Comparison of ENCODE assay signal across 34 cellular contexts in the genomic region with DNA sequence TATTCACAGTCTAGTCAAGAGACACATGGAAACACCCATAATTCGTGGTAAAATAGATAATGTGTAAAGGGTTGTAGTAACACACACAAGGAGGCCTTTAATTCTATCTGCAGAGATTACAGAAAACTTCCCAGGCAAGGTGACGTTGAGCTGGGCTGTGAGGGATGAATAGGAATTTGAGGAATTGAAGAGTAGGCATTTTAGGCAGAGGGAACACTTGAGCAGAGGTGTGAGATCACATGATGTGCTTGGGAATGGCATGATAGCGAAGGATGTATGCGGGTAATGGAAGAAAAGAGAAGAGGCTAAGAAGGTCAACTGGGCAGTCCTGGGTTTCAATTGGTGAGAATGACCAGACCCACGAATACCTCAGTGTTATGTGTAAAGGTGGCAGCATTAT. TPM values are rescaled to one million over a fixed set of nuclear protein-coding genes. Genes with fewer than 3 reads are reported as not detected.
"Had no signal": no experiment of that assay in that cellular context is flagged by ENCODE, and none has a peak within 500 bp of the region (broad histone marks: within the 10 kb centered on the region; RNA-seq: fewer than 3 reads in every experiment).

No MANE protein-coding gene starts in this region.

- FAIRE-seq: urothelium cell line had no signal

- H3K4me3 Mint-ChIP-seq: natural killer cell; nephron; neural progenitor cell; stimulated activated memory B cell treated with anti-CD40 and anti-IgM and Interleukin-4, amounts not matched to agents 10 μg/mL and 1 μg/mL and 100 μg/mL, for 72 hours; stimulated activated naive CD8-positive, alpha-beta T cell treated with anti-CD3 and anti-CD28 coated beads, Interleukin-15, amount 100 ng/mL, for 72 hours had no signal

- H3K27me3 Mint-ChIP-seq: stimulated activated naive CD8-positive, alpha-beta T cell treated with anti-CD3 and anti-CD28 coated beads, Interleukin-15, amount 100 ng/mL, for 72 hours had no signal

- H3K27me3 ChIP-seq: neural progenitor cell, ovary, spleen, suprapubic skin, testis, transverse colon, upper lobe of left lung, vagina had no signal

- H3K9me3 Mint-ChIP-seq: natural killer cell; nephron; neural progenitor cell; stimulated activated memory B cell treated with anti-CD40 and anti-IgM and Interleukin-4, amounts not matched to agents 10 μg/mL and 1 μg/mL and 100 μg/mL, for 72 hours; stimulated activated naive CD8-positive, alpha-beta T cell treated with anti-CD3 and anti-CD28 coated beads, Interleukin-15, amount 100 ng/mL, for 72 hours had no signal

- H3K9me3 ChIP-seq: ovary, psoas muscle, suprapubic skin, testis, tibial artery, transverse colon, upper lobe of left lung, vagina had no signal

- H3K27ac ChIP-seq: neural progenitor cell, ovary, parathyroid adenoma, psoas muscle, skin epidermis, spleen, suprapubic skin, testis, tibial artery, transverse colon, upper lobe of left lung, vagina had no signal

- DNase-seq: natural killer cell; occipital lobe; ovary; posterior cingulate gyrus; psoas muscle; right cardiac atrium; spleen; stimulated activated CD4-positive, alpha-beta T cell treated with anti-CD3 and anti-CD28 coated beads, Interleukin-12 subunit alpha, Interleukin-12 subunit beta, amount 100 ng/mL, for 4 hours; stimulated activated CD4-positive, alpha-beta T cell treated with anti-CD3 and anti-CD28 coated beads, Interleukin-1b, Interleukin-23, amount 100 ng/mL, for 48 hours; stimulated activated CD4-positive, alpha-beta T cell treated with anti-CD3 and anti-CD28 coated beads, Interleukin-4, amount 100 ng/mL, for 1 hour; stimulated activated CD4-positive, alpha-beta T cell treated with anti-CD3 and anti-CD28 coated beads, Interleukin-4, amount 100 ng/mL, for 4 hours; stimulated activated CD8-positive, alpha-beta memory T cell treated with anti-CD3 and anti-CD28 coated beads, Interleukin-4, amount 100 ng/mL, for 48 hours; stimulated activated naive CD4-positive, alpha-beta T cell; stimulated activated naive CD8-positive, alpha-beta T cell treated with anti-CD3 and anti-CD28 coated beads, Interleukin-15, amount 100 ng/mL, for 72 hours; stimulated activated naive CD8-positive, alpha-beta T cell treated with anti-CD3 and anti-CD28 coated beads, Interleukin-15, Interleukin-2, amounts not matched to agents 100 U/mL and 50 U/mL, for 24 hours; substantia nigra; testis; tibial artery; transverse colon; upper lobe of left lung had no signal

- ATAC-seq: natural killer cell; psoas muscle; right cardiac atrium; sciatic nerve; stimulated activated memory B cell treated with anti-CD40 and anti-IgM and Interleukin-4, amounts not matched to agents 10 μg/mL and 1 μg/mL and 100 μg/mL, for 72 hours; stimulated activated naive CD8-positive, alpha-beta T cell treated with anti-CD3 and anti-CD28 coated beads, Interleukin-15, amount 100 ng/mL, for 72 hours; stimulated activated naive CD8-positive, alpha-beta T cell treated with anti-CD3 and anti-CD28 coated beads, Interleukin-15, Interleukin-2, amounts not matched to agents 100 U/mL and 50 U/mL, for 24 hours had no signal

- H2AFZ ChIP-seq: neural progenitor cell, parathyroid adenoma had no signal

- H3K79me2 ChIP-seq: parathyroid adenoma had no signal

- H3K4me2 ChIP-seq: neural progenitor cell, smooth muscle cell had no signal

- H3K4me1 Mint-ChIP-seq: natural killer cell; stimulated activated memory B cell treated with anti-CD40 and anti-IgM and Interleukin-4, amounts not matched to agents 10 μg/mL and 1 μg/mL and 100 μg/mL, for 72 hours; stimulated activated naive CD8-positive, alpha-beta T cell treated with anti-CD3 and anti-CD28 coated beads, Interleukin-15, amount 100 ng/mL, for 72 hours had no signal

- H3K4me1 ChIP-seq: parathyroid adenoma, psoas muscle, spleen, suprapubic skin, testis, tibial artery, transverse colon, upper lobe of left lung, vagina had no signal

- H3K36me3 ChIP-seq: neural progenitor cell, ovary, spleen, suprapubic skin, tibial artery, transverse colon, upper lobe of left lung, vagina had no signal

- H3K9ac ChIP-seq: neural progenitor cell, parathyroid adenoma had no signal

- H3K36me3 Mint-ChIP-seq: natural killer cell; neural progenitor cell; stimulated activated memory B cell treated with anti-CD40 and anti-IgM and Interleukin-4, amounts not matched to agents 10 μg/mL and 1 μg/mL and 100 μg/mL, for 72 hours had no signal

- H3K27ac Mint-ChIP-seq: natural killer cell; nephron; neural progenitor cell; progenitor cell of endocrine pancreas; stimulated activated memory B cell treated with anti-CD40 and anti-IgM and Interleukin-4, amounts not matched to agents 10 μg/mL and 1 μg/mL and 100 μg/mL, for 72 hours; stimulated activated naive CD8-positive, alpha-beta T cell treated with anti-CD3 and anti-CD28 coated beads, Interleukin-15, amount 100 ng/mL, for 72 hours had no signal

- H3K4me3 ChIP-seq: neural progenitor cell, ovary, psoas muscle, skin epidermis, smooth muscle cell, spleen, suprapubic skin, testis, tibial artery, transverse colon, upper lobe of left lung, vagina had no signal

RNA-seq across cellular contexts. Expression of a gene that starts 20.2 kb away (rescaled TPM):
- total RNA-seq: natural killer cell, right cardiac atrium, smooth muscle cell, transverse colon, ureter, vagina had no signal
- polyA plus RNA-seq: right cardiac atrium had no signal

RNA-seq across cellular contexts. Expression of a gene that starts 56.0 kb away (rescaled TPM):
- total RNA-seq: osteoblast, smooth muscle cell had no signal
- polyA plus RNA-seq: neural cell had no signal
